In genomic region chr1:223097713-223098112, GRCh38 we compare ENCODE assay signal across 27 cellular contexts. TPM values are rescaled to one million over a fixed set of nuclear protein-coding genes. Genes with fewer than 3 reads are reported as not detected.
DNase-seq lines count a peak whose midpoint lies in the region; ATAC-seq, FAIRE-seq and TF ChIP-seq lines count a peak whose summit lies in the region.
"Had no signal": no experiment of that assay in that cellular context is flagged by ENCODE, and none has a peak within 500 bp of the region (broad histone marks: within the 10 kb centered on the region; RNA-seq: fewer than 3 reads in every experiment).

No MANE protein-coding gene starts in this region.

- BruUV-seq in HepG2 (replicated peaks; lab: Mats Ljungman, UMichigan), result no TSS peak

- no peaks in the 10 kb centered on the region for H4K20me1 ChIP-seq in HepG2 (ENCODE audit: insufficient read depth, low read length)
- H4K20me1 ChIP-seq in osteoblast (ENCODE audit: insufficient read depth, low read length), result no peaks in the 10 kb centered on the region
- H4K20me1 ChIP-seq: BLaER1 had no signal

- H3K79me2 ChIP-seq in HepG2 (ENCODE audit: insufficient read depth, low read length) (no peaks in the 10 kb centered on the region), osteoblast (ENCODE audit: insufficient read depth, low read length) (no peaks in the 10 kb centered on the region)

- FAIRE-seq in HepG2 (lab: Jason Lieb, UNC), result no peak
- FAIRE-seq: A549, GM12878, GM12892, GM18507 had no signal

- H3K4me2 ChIP-seq in HepG2 (ENCODE audit: low read depth, low read length) (no peak overlapping the region), osteoblast (ENCODE audit: insufficient read depth, low read length) (no peak overlapping the region)
- H3K4me2 ChIP-seq: A549, BLaER1 had no signal

- in situ Hi-C loops in HepG2 (cut with HindIII; ENCODE audit: extremely low pct_ligation_motif_present, low pct_unique_long_range_greater_than_20kb), result loop anchor here (25.0 kb wide), 1 partner anchor 635 kb away; no protein-coding TSS in a partner anchor
- in situ Hi-C loops in ACHN (cut with HindIII; ENCODE audit: low pct_ligation_motif_present, low pct_unique_long_range_greater_than_20kb, low sequenced_read_pairs), result no loop called here

- H3K27me3 ChIP-seq in right lobe of liver (no peaks in the 10 kb centered on the region), HepG2 (ENCODE audit: control insufficient read depth in 1 of 2, insufficient read depth in 2 of 2, low read length in 2 of 2) (no peaks in the 10 kb centered on the region; a peak in 1 of 5 replicates), osteoblast (ENCODE audit: insufficient read depth, low read length) (peaks cover 20% of the 10 kb centered on the region)
- H3K27me3 ChIP-seq: BE2C, BLaER1 had no signal

- POLR2A ChIA-PET in HepG2 (lab: Yijun Ruan, JAX), result no interaction called here

- TF ChIP-seq CTCF in right lobe of liver (IDR thresholded peaks at IDR 0.05) (no peak), HepG2 (CRISPR knock-in tag; IDR thresholded peaks at IDR 0.05) (no peak), osteoblast (IDR thresholded peaks at IDR 0.05; ENCODE audit: extremely low read depth, low read depth, low read length) (no peak)

- ATAC-seq in right lobe of liver (peak; percentile 12 to 65 (median 39)), HepG2 (no peak; the same call in 1 of the 3 replicates), left lobe of liver (peak; percentile 60), GM21825 (IDR thresholded peaks at IDR 0.05; ENCODE audit: unreplicated experiment) (no peak)
- ATAC-seq: A549, GM12878 had no signal

- CTCF ChIA-PET in HepG2 (lab: Yijun Ruan, JAX; ENCODE audit: low intra/inter-chr PET ratio, low total read pairs), result no interaction called here

- H3K9ac ChIP-seq in HepG2 (ENCODE audit: insufficient read depth, low read depth, low read length), result no peak overlapping the region
- H3K9ac ChIP-seq: BLaER1 had no signal

- H3K4me1 ChIP-seq in right lobe of liver (no peaks in the 10 kb centered on the region), HepG2 (ENCODE audit: insufficient read depth, low read length) (peaks cover 7% of the 10 kb centered on the region; the same call in 1 of the 2 replicates), osteoblast (ENCODE audit: insufficient read depth, low read length) (no peaks in the 10 kb centered on the region)
- H3K4me1 ChIP-seq: A549 had no signal

- no peak for TF ChIP-seq RAD21 in HepG2 (CRISPR knock-in tag; IDR thresholded peaks at IDR 0.05)

- no CpG with 5 or more reads among the region's 1 CpG for WGBS in right lobe of liver (ENCODE audit: insufficient coverage, low coverage, low lambda C conversion rate, missing lambda C conversion rate)
- no CpG with 5 or more reads among the region's 1 CpG for WGBS in HepG2 (ENCODE audit: low lambda C conversion rate)

- no peak for TF ChIP-seq EP300 in HepG2 (IDR thresholded peaks at IDR 0.05; ENCODE audit: low read depth in 2 of 2, low read length in 2 of 2)
- TF ChIP-seq EP300 in HepG2 (CRISPR knock-in tag; IDR thresholded peaks at IDR 0.05; ENCODE audit: borderline replicate concordance), result no peak

- H2AFZ ChIP-seq in HepG2 (ENCODE audit: low read length), result no peak overlapping the region
- no peak overlapping the region for H2AFZ ChIP-seq in osteoblast (ENCODE audit: low read length)

- H3K9me3 ChIP-seq in right lobe of liver (no peaks in the 10 kb centered on the region), HepG2 (ENCODE audit: low read length) (no peaks in the 10 kb centered on the region), osteoblast (ENCODE audit: low read depth, low read length) (peaks cover 2% of the 10 kb centered on the region)
- H3K9me3 ChIP-seq: BE2C had no signal

- TF ChIP-seq POLR2A in right lobe of liver (IDR thresholded peaks at IDR 0.05), result no peak
- no peak for TF ChIP-seq POLR2A in HepG2 (IDR thresholded peaks at IDR 0.05; ENCODE audit: insufficient read depth in 1 of 2, low read depth in 2 of 2, low read length in 2 of 2)

- intact Hi-C loops in right lobe of liver (cut with DNase I), result no loop called here
- intact Hi-C loops in HepG2 (cut with micrococcal nuclease; ENCODE audit: unreplicated experiment), result no loop called here

- no peaks in the 10 kb centered on the region for H3K36me3 ChIP-seq in right lobe of liver
- H3K36me3 ChIP-seq in HepG2 (replicated peaks in 1 of 2; ENCODE audit: control insufficient read depth in 1 of 2, insufficient read depth in 2 of 2, low read length in 2 of 2), result no peaks in the 10 kb centered on the region
- H3K36me3 ChIP-seq in osteoblast (ENCODE audit: insufficient read depth, low read length), result no peaks in the 10 kb centered on the region
- H3K36me3 ChIP-seq: BE2C, BLaER1 had no signal

- no peak for DNase-seq in right lobe of liver
- no peak for DNase-seq in HepG2 (ENCODE audit: low spot score)
- DNase-seq in left lobe of liver (ENCODE audit: low spot score), result no peak
- peak; percentile 37 for DNase-seq in osteoblast (ENCODE audit: insufficient read length, low spot score, missing footprints)
- DNase-seq in ACHN, result no peak
- DNase-seq in NCI-H146 treated with DMSO at 0.1 percent for 48 hours (lab: John Stamatoyannopoulos, UW; ENCODE audit: unreplicated experiment), result no peak
- DNase-seq: BE2C; C1 segment of cervical spinal cord; CD4-positive, alpha-beta memory T cell; CD4-positive, CD25-positive, alpha-beta regulatory T cell; CD8-positive, alpha-beta memory T cell; COR-L47; DMS 273 treated with DMSO at 0.1 percent for 48 hours; DMS153; DMS53; DMS79; DND-41; EL; GDM1 had no signal

- H3K4me3 ChIP-seq in right lobe of liver (no peak overlapping the region), HepG2 (replicated peaks in 1 of 3; ENCODE audit: insufficient read depth in 1 of 3, low read depth in 2 of 3, low read length in 3 of 3) (no peak overlapping the region), osteoblast (ENCODE audit: insufficient read depth, low read length) (no peak overlapping the region)
- H3K4me3 ChIP-seq: A549, BLaER1, GM12878 had no signal

- no peak overlapping the region for H3K27ac ChIP-seq in right lobe of liver
- no peak overlapping the region for H3K27ac ChIP-seq in HepG2 (ENCODE audit: extremely low read length, insufficient read depth, low read length)
- H3K27ac ChIP-seq in osteoblast (ENCODE audit: low read depth, low read length), result no peak overlapping the region
- H3K27ac ChIP-seq: 22Rv1, A549, BLaER1 had no signal

TF ChIP-seq in HepG2, 621 proteins besides CTCF, POLR2A, EP300 and RAD21 (continues in another document):
- TF ChIP-seq MED8 (CRISPR knock-in tag; IDR thresholded peaks at IDR 0.05; ENCODE audit: insufficient replicate concordance) (no peak), GZF1 (CRISPR knock-in tag; IDR thresholded peaks at IDR 0.05) (no peak), ZUFSP (CRISPR knock-in tag; IDR thresholded peaks at IDR 0.05; ENCODE audit: borderline replicate concordance) (no peak), ZNF17 (CRISPR knock-in tag; IDR thresholded peaks at IDR 0.05) (no peak), DNMT3B (CRISPR knock-in tag; conservative IDR thresholded peaks at IDR 0.05) (no peak), CENPT (CRISPR knock-in tag; IDR thresholded peaks at IDR 0.05; ENCODE audit: low read depth) (no peak), PAX8 (CRISPR knock-in tag; IDR thresholded peaks at IDR 0.05; ENCODE audit: borderline replicate concordance) (no peak), REPIN1 (CRISPR knock-in tag; IDR thresholded peaks at IDR 0.05; ENCODE audit: borderline replicate concordance, low read depth) (no peak), ZNF766 (CRISPR knock-in tag; IDR thresholded peaks at IDR 0.05; ENCODE audit: borderline replicate concordance) (no peak), SRSF4 (IDR thresholded peaks at IDR 0.05; ENCODE audit: low read depth, low read length, poor library complexity, severe bottlenecking) (no peak), DNMT1 (CRISPR knock-in tag; IDR thresholded peaks at IDR 0.05) (no peak), ZNF563 (CRISPR knock-in tag; IDR thresholded peaks at IDR 0.05) (no peak), ARNTL (CRISPR knock-in tag; IDR thresholded peaks at IDR 0.05) (no peak)

RNA-seq across cellular contexts. Expression of gene TLR5, which starts 45.3 kb away (rescaled TPM):
- total RNA-seq in right lobe of liver (1 to 10 TPM in 5 of 6 experiments, under 1 TPM in 1; 0.84 to 3.3 (median 2.5) TPM), HepG2 (2016; rRNA removed; fragmentation: Illumina TruSeq; extraction: Trizol) (not detected in 2 replicates), left lobe of liver (1.1 TPM), osteoblast (under 0.01 and 0.88 TPM in 2 replicates)
- not detected in 2 replicates for total RNA-seq in HepG2 (2016; cell fraction: cytosol; rRNA removed; fragmentation: Illumina TruSeq; extraction: Trizol; ENCODE audit: low read depth)
- not detected in 2 replicates for total RNA-seq in HepG2 (2016; cell fraction: insoluble cytoplasmic fraction; rRNA removed; fragmentation: Illumina TruSeq; extraction: Trizol)
- total RNA-seq in HepG2 (2016; cell fraction: membrane; rRNA removed; fragmentation: Illumina TruSeq; extraction: Trizol), result not detected in 2 replicates
- not detected in 2 replicates for total RNA-seq in HepG2 (2016; cell fraction: nucleus; rRNA removed; fragmentation: Illumina TruSeq; extraction: Trizol)
- not detected in 2 replicates for polyA plus RNA-seq in HepG2 (2011; rRNA removed)
- polyA plus RNA-seq in HepG2 (2011; cell fraction: cytosol; rRNA removed), result not detected in 2 replicates
- not detected in 2 replicates for polyA plus RNA-seq in HepG2 (2011; cell fraction: nucleus; rRNA removed)
- polyA plus RNA-seq in HepG2 (2012), result not detected in 2 replicates
- not detected in 2 replicates for polyA plus RNA-seq in HepG2 (2016; cell fraction: cytosol; fragmentation: Illumina TruSeq; extraction: Trizol; ENCODE audit: low read depth)
- polyA plus RNA-seq in HepG2 (2016; cell fraction: insoluble cytoplasmic fraction; fragmentation: Illumina TruSeq; extraction: Trizol; ENCODE audit: low read depth), result not detected in 2 replicates
- not detected in 2 replicates for polyA plus RNA-seq in HepG2 (2016; cell fraction: membrane; fragmentation: Illumina TruSeq; extraction: Trizol; ENCODE audit: low read depth)
- not detected in 2 replicates for polyA plus RNA-seq in HepG2 (2016; cell fraction: nucleus; fragmentation: Illumina TruSeq; extraction: Trizol; ENCODE audit: insufficient read depth, low read depth)
- polyA minus RNA-seq in HepG2 (2011; rRNA and poly(A)+ RNA removed; ENCODE audit: low replicate concordance), result 0.05 TPM in 1 of 2 replicates, not detected in the other
- not detected in 2 replicates for polyA minus RNA-seq in HepG2 (2011; cell fraction: cytosol; rRNA and poly(A)+ RNA removed)
- polyA minus RNA-seq in HepG2 (2011; cell fraction: nucleus; rRNA and poly(A)+ RNA removed), result not detected in 2 replicates
- total RNA-seq: A172 had no signal

Comparison
In these comparisons a context has a peak if more than half of its experiments do, and no peak if none do; other contexts are left out.
1. ATAC-seq: peak in right lobe of liver (4 of 4) and left lobe of liver (single experiment); none in HepG2 (single experiment) and GM21825 (single experiment).